In genomic region chr7:23679898-23680416, GRCh38 we compare ENCODE assay signal across 8 cellular contexts. TPM values are rescaled to one million over a fixed set of nuclear protein-coding genes. Genes with fewer than 3 reads are reported as not detected.
DNase-seq lines count a peak whose midpoint lies in the region; ATAC-seq and TF ChIP-seq lines count a peak whose summit lies in the region.

FAM221A (plus strand) TSS chr7:23680199; CDS start chr7:23680219, 20 bp downstream.

- peak; percentile 76 for DNase-seq in DMS79 (lab: John Stamatoyannopoulos, UW)
- DNase-seq in RWPE2 (ENCODE audit: low spot score): peak; percentile 76
- DNase-seq in activated naive CD8-positive, alpha-beta T cell treated with anti-CD3 and anti-CD28 coated beads for 36 hours: peak; percentile 85
- peak; percentile 90 to 94 (median 92) for DNase-seq in heart left ventricle
- DNase-seq in posterior vena cava (ENCODE audit: low spot score): peak; percentile 97
- peak; percentile 84 for DNase-seq in type B pancreatic cell (ENCODE audit: extremely low spot score, unreplicated experiment)

- H3K27me3 ChIP-seq in RWPE2 (ENCODE audit: insufficient read depth, poor library complexity, severe bottlenecking) (no peaks in the 10 kb centered on the region), heart left ventricle (no peaks in the 10 kb centered on the region)

- no peak within 1 kb of the TSS for H3K27ac ChIP-seq in RWPE2 (ENCODE audit: poor library complexity, severe bottlenecking)
- H3K27ac ChIP-seq in heart left ventricle: peak within 1 kb of the TSS; percentile 53 to 86 (median 82)

- H3K9me3 Mint-ChIP-seq in activated naive CD8-positive, alpha-beta T cell treated with anti-CD3 and anti-CD28 coated beads for 36 hours: peaks cover 3% of the 10 kb centered on the region
- H3K9me3 Mint-ChIP-seq in type B pancreatic cell: no peaks in the 10 kb centered on the region

- TF ChIP-seq RAD21 in Ishikawa (IDR thresholded peaks at IDR 0.05; ENCODE audit: low read depth): no peak

- H3K27me3 Mint-ChIP-seq in activated naive CD8-positive, alpha-beta T cell treated with anti-CD3 and anti-CD28 coated beads for 36 hours: peaks cover 2% of the 10 kb centered on the region
- no peaks in the 10 kb centered on the region for H3K27me3 Mint-ChIP-seq in type B pancreatic cell

- peak in 1 of 2 donors; percentile 42 for TF ChIP-seq POLR2A in heart left ventricle (IDR thresholded peaks at IDR 0.05)

- TF ChIP-seq CTCF in RWPE2 (IDR thresholded peaks at IDR 0.05; ENCODE audit: poor library complexity, severe bottlenecking) (peak; percentile 85), heart left ventricle (IDR thresholded peaks at IDR 0.05) (peak; percentile 63 to 81 (median 79)), type B pancreatic cell (conservative IDR thresholded peaks at IDR 0.05) (peak; percentile 77)

- intact Hi-C loops in heart left ventricle (cut with DNase I): loop anchor here (1.0 to 5.0 kb wide), 5 partner anchors 81 to 147 kb away; partner anchors contain the start of gene CCDC126 (in 8 of the 10)
- intact Hi-C loops in posterior vena cava (cut with DNase I): loop anchor here in 1 of 2 donors (5.0 kb wide), 1 partner anchor 203 kb away; no protein-coding TSS in a partner anchor

- peak; percentile 87 for ATAC-seq in GM21529 (IDR thresholded peaks at IDR 0.05; ENCODE audit: unreplicated experiment)
- ATAC-seq in RWPE2 (ENCODE audit: low read depth): peak; percentile 97
- peak; percentile 94 to 100 (median 100) for ATAC-seq in heart left ventricle

- H3K4me1 Mint-ChIP-seq in activated naive CD8-positive, alpha-beta T cell treated with anti-CD3 and anti-CD28 coated beads for 36 hours: peaks cover 10% of the 10 kb centered on the region
- no peaks in the 10 kb centered on the region for H3K4me1 Mint-ChIP-seq in type B pancreatic cell (ENCODE audit: unreplicated experiment)

- 0 to 2% (median 0%) methylated on average over 22 to 53 of the region's 53 CpGs for whole genome bisulfite sequencing in heart left ventricle, 4 donors

- no peaks in the 10 kb centered on the region for H3K4me1 ChIP-seq in RWPE2 (ENCODE audit: insufficient read depth, poor library complexity, severe bottlenecking)
- H3K4me1 ChIP-seq in heart left ventricle: peaks cover 0 to 19% (median 7%) of the 10 kb centered on the region in 12 donors

- TF ChIP-seq EP300 in Ishikawa (IDR thresholded peaks at IDR 0.05; ENCODE audit: borderline replicate concordance): no peak

- peak within 1 kb of the TSS; percentile 72 for H3K27ac Mint-ChIP-seq in activated naive CD8-positive, alpha-beta T cell treated with anti-CD3 and anti-CD28 coated beads for 36 hours
- peak within 1 kb of the TSS; percentile 77 for H3K27ac Mint-ChIP-seq in type B pancreatic cell

- H3K4me3 ChIP-seq in RWPE2 (ENCODE audit: severe bottlenecking) (peak within 1 kb of the TSS; percentile 46), heart left ventricle (peak within 1 kb of the TSS; percentile 60 to 96 (median 84))

- no peaks in the 10 kb centered on the region for H3K9me3 ChIP-seq in RWPE2 (ENCODE audit: severe bottlenecking)
- peaks cover 0 to 5% (median 0%) of the 10 kb centered on the region in 12 donors for H3K9me3 ChIP-seq in heart left ventricle

- H3K4me3 Mint-ChIP-seq in activated naive CD8-positive, alpha-beta T cell treated with anti-CD3 and anti-CD28 coated beads for 36 hours: peak within 1 kb of the TSS; percentile 85
- peak within 1 kb of the TSS; percentile 93 for H3K4me3 Mint-ChIP-seq in type B pancreatic cell

- H3K36me3 ChIP-seq in RWPE2 (ENCODE audit: low read depth) (no peaks in the 10 kb centered on the region), heart left ventricle (peaks cover 0 to 5% (median 0%) of the 10 kb centered on the region in 9 donors)

- peaks cover 5% of the 10 kb centered on the region for H3K36me3 Mint-ChIP-seq in activated naive CD8-positive, alpha-beta T cell treated with anti-CD3 and anti-CD28 coated beads for 36 hours
- no peaks in the 10 kb centered on the region for H3K36me3 Mint-ChIP-seq in type B pancreatic cell

TF ChIP-seq in Ishikawa, 13 proteins besides CTCF, POLR2A, EP300 and RAD21:
- TF ChIP-seq REST (IDR thresholded peaks at IDR 0.05; ENCODE audit: low read depth): no peak
- no peak for TF ChIP-seq YY1 (IDR thresholded peaks at IDR 0.05; ENCODE audit: low read depth)
- TF ChIP-seq TCF12 (IDR thresholded peaks at IDR 0.05; ENCODE audit: low read depth): no peak
- no peak for TF ChIP-seq CEBPB (IDR thresholded peaks at IDR 0.05)
- TF ChIP-seq TAF1 (IDR thresholded peaks at IDR 0.05; ENCODE audit: low read depth): no peak
- peak; percentile 96 for TF ChIP-seq MAX (IDR thresholded peaks at IDR 0.05)
- TF ChIP-seq USF1 (IDR thresholded peaks at IDR 0.05): peak; percentile 49; the same call in 1 of the 2 replicates

RNA-seq across cellular contexts. Expression of gene FAM221A, which starts in this region (rescaled TPM):
- 1 to 10 TPM; 4.6 to 4.7 TPM for total RNA-seq in activated naive CD8-positive, alpha-beta T cell treated with anti-CD3 and anti-CD28 coated beads for 36 hours
- total RNA-seq in heart left ventricle (1 to 10 TPM; 2.7 to 6.7 (median 3.4) TPM), posterior vena cava (1 to 10 TPM; 2.0 to 3.7 TPM), type B pancreatic cell (ENCODE audit: low replicate concordance) (8.2 and 11.7 TPM in 2 replicates)
- 1 to 10 TPM; 2.6 to 6.1 TPM for polyA plus RNA-seq in heart left ventricle
